In genomic region chrX:113048480-113048879, GRCh38 we compare ENCODE assay signal across 9 cellular contexts.
"Had no signal": no experiment of that assay in that cellular context is flagged by ENCODE, and none has a peak within 500 bp of the region (broad histone marks: within the 10 kb centered on the region; RNA-seq: fewer than 3 reads in every experiment).

No MANE protein-coding gene starts in this region.

- ATAC-seq: GM23338, HCT116 had no signal

- H3K9me3 ChIP-seq: HAP-1 had no signal

- H3K27ac Mint-ChIP-seq: GM23338, H9, HFFc6 had no signal

- H3K9me3 Mint-ChIP-seq: GM23338 had no signal

- H3K27ac ChIP-seq: GM23248 had no signal

- H3K4me3 Mint-ChIP-seq: GM23338, H9, HFFc6 had no signal

- H3K36me3 ChIP-seq: HAP-1 had no signal

- H3K4me3 ChIP-seq: GM23248, GM23338, HAP-1 had no signal

- H3K4me1 Mint-ChIP-seq: GM23338 had no signal

- H2AFZ ChIP-seq: GM23248, GM23338 had no signal

- H3K9ac ChIP-seq: GM23248 had no signal

- DNase-seq: GM23248, GOT3, H7, H9, HCEC 1CT, HFFc6 had no signal

- H3K4me2 ChIP-seq: GM23338 had no signal
